ENCODE assay signal across 8 cellular contexts in genomic region chr6:169751242-169752073, GRCh38. TPM values are rescaled to one million over a fixed set of nuclear protein-coding genes. Genes with fewer than 3 reads are reported as not detected.
A peak's percentile ranks its signal among the peaks of the same experiment; 100 is the strongest.
DNase-seq lines count a peak whose midpoint lies in the region; ATAC-seq and TF ChIP-seq lines count a peak whose summit lies in the region.

TSS of gene DYNLT2 (minus strand) at chr6:169751572. CDS start at chr6:169751458, 114 bp downstream.
TSS of gene ERMARD (plus strand) at chr6:169751622. CDS start at chr6:169751658, 36 bp downstream.

- peak within 1 kb of the TSS; percentile 93 to 100 (median 98) for H3K4me3 Mint-ChIP-seq in CD4-positive, CD25-positive, alpha-beta regulatory T cell

- H3K9me3 ChIP-seq in CD4-positive, CD25-positive, alpha-beta regulatory T cell (ENCODE audit: control insufficient read depth in 2 of 2, low read length in 2 of 2): no peaks in the 10 kb centered on the region
- no peaks in the 10 kb centered on the region for H3K9me3 ChIP-seq in right lobe of liver

- ATAC-seq in CD4-positive, CD25-positive, alpha-beta regulatory T cell (ENCODE audit: low read depth in 2 of 2): peak; percentile 97 to 98
- ATAC-seq in GM19397 (IDR thresholded peaks at IDR 0.05; ENCODE audit: unreplicated experiment): peak; percentile 97
- peak; percentile 91 for ATAC-seq in HG03565 (IDR thresholded peaks at IDR 0.05; ENCODE audit: unreplicated experiment)
- ATAC-seq in right lobe of liver: peak; percentile 97 to 99 (median 98)

- TF ChIP-seq CTCF in right lobe of liver (IDR thresholded peaks at IDR 0.05): peak in 1 of 4 donors; percentile 48

- peak within 1 kb of the TSS; percentile 94 for H3K27ac ChIP-seq in CD4-positive, CD25-positive, alpha-beta regulatory T cell (ENCODE audit: insufficient read depth, low read length, poor library complexity, severe bottlenecking)
- H3K27ac ChIP-seq in right lobe of liver: peak within 1 kb of the TSS; percentile 92 to 97 (median 95)

- H3K4me1 Mint-ChIP-seq in CD4-positive, CD25-positive, alpha-beta regulatory T cell: peaks cover 15 to 41% (median 28%) of the 10 kb centered on the region in 4 donors

- DNase-seq in CD4-positive, CD25-positive, alpha-beta regulatory T cell: peak; percentile 91 to 96 (median 94)
- DNase-seq in NCI-H748 (lab: John Stamatoyannopoulos, UW; ENCODE audit: unreplicated experiment): peak; percentile 97
- DNase-seq in activated CD4-positive, alpha-beta T cell treated with anti-CD3 and anti-CD28 coated beads, Interleukin-2, amount 50 U/mL, for 4 hours: peak; percentile 85 to 88
- DNase-seq in dermis microvascular lymphatic vessel endothelial cell (ENCODE audit: low read depth in 2 of 2): peak; percentile 86 to 95
- peak; percentile 93 to 97 (median 96) for DNase-seq in right lobe of liver
- peak; percentile 92 for DNase-seq in stimulated activated CD4-positive, alpha-beta T cell treated with anti-CD3 and anti-CD28 coated beads, Interleukin-4, amount 100 ng/mL, for 24 hours

- H3K27ac Mint-ChIP-seq in CD4-positive, CD25-positive, alpha-beta regulatory T cell: peak within 1 kb of the TSS; percentile 99 to 100 (median 99)

- H3K36me3 Mint-ChIP-seq in CD4-positive, CD25-positive, alpha-beta regulatory T cell: peaks cover 10% of the 10 kb centered on the region

- intact Hi-C loops in right lobe of liver (cut with DNase I): no loop called here

- peaks cover 0 to 4% (median 0%) of the 10 kb centered on the region in 7 donors for H3K9me3 Mint-ChIP-seq in CD4-positive, CD25-positive, alpha-beta regulatory T cell

- peaks cover 1% of the 10 kb centered on the region for H3K36me3 ChIP-seq in CD4-positive, CD25-positive, alpha-beta regulatory T cell (ENCODE audit: control insufficient read depth, insufficient read depth, low read length)
- H3K36me3 ChIP-seq in right lobe of liver: no peaks in the 10 kb centered on the region

- peaks cover 7% of the 10 kb centered on the region for H3K27me3 Mint-ChIP-seq in CD4-positive, CD25-positive, alpha-beta regulatory T cell

- no peaks in the 10 kb centered on the region for H3K27me3 ChIP-seq in CD4-positive, CD25-positive, alpha-beta regulatory T cell (ENCODE audit: control insufficient read depth, insufficient read depth, low read length)
- no peaks in the 10 kb centered on the region for H3K27me3 ChIP-seq in right lobe of liver

- H3K4me3 ChIP-seq in CD4-positive, CD25-positive, alpha-beta regulatory T cell (ENCODE audit: low read depth, low read length): peak within 1 kb of the TSS; percentile 92
- peak within 1 kb of the TSS; percentile 83 to 91 (median 89) for H3K4me3 ChIP-seq in right lobe of liver

- WGBS in right lobe of liver (ENCODE audit: insufficient coverage, low coverage, low lambda C conversion rate, missing lambda C conversion rate): under 1% methylated on average over 43 of the region's 90 CpGs

- TF ChIP-seq POLR2A in right lobe of liver (IDR thresholded peaks at IDR 0.05): peak; percentile 96

- H3K4me1 ChIP-seq in CD4-positive, CD25-positive, alpha-beta regulatory T cell (ENCODE audit: control insufficient read depth, insufficient read depth, low read length, poor library complexity, severe bottlenecking): peaks cover 20% of the 10 kb centered on the region
- H3K4me1 ChIP-seq in right lobe of liver: peaks cover 0 to 18% (median 3%) of the 10 kb centered on the region in 4 donors

RNA-seq across cellular contexts. Expression of gene DYNLT2, which starts in this region (rescaled TPM):
- total RNA-seq in CD4-positive, CD25-positive, alpha-beta regulatory T cell: 3.9 TPM
- 1 to 10 TPM in 2 of 4 donors, under 1 TPM in 2; 0.48 to 1.1 (median 0.95) TPM for polyA plus RNA-seq in CD4-positive, CD25-positive, alpha-beta regulatory T cell
- total RNA-seq in dermis microvascular lymphatic vessel endothelial cell (0.51 and 0.76 TPM in 2 replicates), right lobe of liver (under 1 TPM; 0.43 to 0.82 (median 0.68) TPM)

RNA-seq across cellular contexts. Expression of gene ERMARD, which starts in this region (rescaled TPM):
- total RNA-seq in CD4-positive, CD25-positive, alpha-beta regulatory T cell: 27.3 TPM
- polyA plus RNA-seq in CD4-positive, CD25-positive, alpha-beta regulatory T cell: 10 to 100 TPM; 12.4 to 14.4 (median 13.5) TPM
- 14.0 and 16.1 TPM in 2 replicates for total RNA-seq in dermis microvascular lymphatic vessel endothelial cell
- total RNA-seq in right lobe of liver: 10 to 100 TPM; 11.1 to 24.4 (median 15.2) TPM

Comparison
In these comparisons a context has a peak if more than half of its experiments do, and no peak if none do; other contexts are left out.
1. Peak in every context shown above with its lines: DNase-seq, ATAC-seq, H3K4me3 ChIP-seq and H3K27ac ChIP-seq.